In genomic region chr1:174157157-174157806, GRCh38 we compare ENCODE assay signal across 12 cellular contexts. TPM values are rescaled to one million over a fixed set of nuclear protein-coding genes. Genes with fewer than 3 reads are reported as not detected.
DNase-seq lines count a peak whose midpoint lies in the region; ATAC-seq and TF ChIP-seq lines count a peak whose summit lies in the region.
"Had no signal": no experiment of that assay in that cellular context is flagged by ENCODE, and none has a peak within 500 bp of the region (broad histone marks: within the 10 kb centered on the region; RNA-seq: fewer than 3 reads in every experiment).

No MANE protein-coding gene starts in this region.

- no peaks in the 10 kb centered on the region for H3K36me3 ChIP-seq in Caco-2 (ENCODE audit: control insufficient read depth, insufficient read depth, low read length)
- H3K36me3 ChIP-seq: right lobe of liver had no signal

- H3K4me1 Mint-ChIP-seq in Caco-2 (ENCODE audit: low read depth, unreplicated experiment) = peaks cover 22% of the 10 kb centered on the region
- peaks cover 37% of the 10 kb centered on the region for H3K4me1 Mint-ChIP-seq in activated T-helper 17 cell treated with anti-CD3 and anti-CD28 coated beads, Interleukin-2, amount 50 U/mL, for 72 hours

- POLR2A ChIA-PET in Caco-2 (lab: Charles Lee) (no interaction called here), HEK293T (lab: Yijun Ruan, JAX) (no interaction called here)

- DNase-seq in Caco-2 (no peak), SKM-1 (lab: John Stamatoyannopoulos, UW; ENCODE audit: unreplicated experiment) (no peak), inferior parietal cortex (ENCODE audit: extremely low spot score) (no peak), HEK293T (ENCODE audit: extremely low spot score) (no peak), ACHN (no peak)
- DNase-seq: activated CD8-positive, alpha-beta memory T cell treated with anti-CD3 and anti-CD28 coated beads for 24 hours; DND-41; MV-4-11; right lobe of liver had no signal

- H3K36me3 Mint-ChIP-seq in Caco-2 (ENCODE audit: insufficient read depth, unreplicated experiment) = no peaks in the 10 kb centered on the region
- peaks cover 24% of the 10 kb centered on the region for H3K36me3 Mint-ChIP-seq in activated T-helper 17 cell treated with anti-CD3 and anti-CD28 coated beads, Interleukin-2, amount 50 U/mL, for 72 hours (ENCODE audit: low read depth)

- TF ChIP-seq CTCF in Caco-2 (IDR thresholded peaks at IDR 0.05; ENCODE audit: insufficient read depth in 1 of 2, low read depth in 1 of 2, low read length in 1 of 2, severe bottlenecking in 1 of 2, unreplicated experiment in 1 of 2) = no peak

- peaks cover 8% of the 10 kb centered on the region; the same call in 1 of the 2 replicates for H3K4me1 ChIP-seq in Caco-2

- no peaks in the 10 kb centered on the region for H3K27me3 ChIP-seq in Caco-2 (replicated peaks; ENCODE audit: control insufficient read depth, insufficient read depth, low read length)
- H3K27me3 ChIP-seq: right lobe of liver had no signal

- peak; percentile 32 for ATAC-seq in GM19328 (IDR thresholded peaks at IDR 0.05; ENCODE audit: unreplicated experiment)
- ATAC-seq in HG03103 (IDR thresholded peaks at IDR 0.05; ENCODE audit: low read depth, unreplicated experiment) = peak; percentile 38
- ATAC-seq in activated T-helper 17 cell treated with anti-CD3 and anti-CD28 coated beads, Interleukin-2, amount 50 U/mL, for 72 hours (replicated peaks) = peak; percentile 48
- ATAC-seq: right lobe of liver had no signal

- no peaks in the 10 kb centered on the region for H3K27me3 Mint-ChIP-seq in Caco-2 (ENCODE audit: insufficient read depth, unreplicated experiment)
- H3K27me3 Mint-ChIP-seq in activated T-helper 17 cell treated with anti-CD3 and anti-CD28 coated beads, Interleukin-2, amount 50 U/mL, for 72 hours = no peaks in the 10 kb centered on the region

- no peak overlapping the region for H3K27ac Mint-ChIP-seq in Caco-2 (ENCODE audit: unreplicated experiment)
- peak overlapping the region; percentile 98 for H3K27ac Mint-ChIP-seq in activated T-helper 17 cell treated with anti-CD3 and anti-CD28 coated beads, Interleukin-2, amount 50 U/mL, for 72 hours

- H3K9me3 Mint-ChIP-seq in Caco-2 (ENCODE audit: unreplicated experiment) = no peaks in the 10 kb centered on the region
- no peaks in the 10 kb centered on the region for H3K9me3 Mint-ChIP-seq in activated T-helper 17 cell treated with anti-CD3 and anti-CD28 coated beads, Interleukin-2, amount 50 U/mL, for 72 hours

- H3K9me3 ChIP-seq in Caco-2 = no peaks in the 10 kb centered on the region
- H3K9me3 ChIP-seq: right lobe of liver had no signal

- in situ Hi-C loops in ACHN (cut with HindIII; ENCODE audit: low pct_ligation_motif_present, low pct_unique_long_range_greater_than_20kb, low sequenced_read_pairs) = no loop called here

- intact Hi-C loops in Caco-2 (cut with micrococcal nuclease; ENCODE audit: unreplicated experiment) = loop anchor here (5.0 kb wide), 3 partner anchors 60 to 290 kb away; partner anchors contain the start of genes GAS5 and ZBTB37

- CTCF ChIA-PET in Caco-2 (lab: Charles Lee) (no interaction called here), HEK293T (lab: Yijun Ruan, JAX) (no interaction called here)

- H3K4me3 Mint-ChIP-seq in Caco-2 (ENCODE audit: unreplicated experiment) = peak overlapping the region; percentile 87
- peak overlapping the region; percentile 97 for H3K4me3 Mint-ChIP-seq in activated T-helper 17 cell treated with anti-CD3 and anti-CD28 coated beads, Interleukin-2, amount 50 U/mL, for 72 hours

- no peak overlapping the region for H3K4me3 ChIP-seq in Caco-2 (ENCODE audit: low read depth, low read length)
- H3K4me3 ChIP-seq: right lobe of liver had no signal

- BruUV-seq in Caco-2 (replicated peaks; lab: Mats Ljungman, UMichigan) = no TSS peak

TF ChIP-seq in HEK293T, 16 proteins besides CTCF, POLR2A, EP300 and RAD21:
- TF ChIP-seq SP1 (IDR thresholded peaks at IDR 0.05) = no peak
- TF ChIP-seq L3MBTL2 (conservative IDR thresholded peaks at IDR 0.05) = no peak
- no peak for TF ChIP-seq NFRKB (IDR thresholded peaks at IDR 0.05)
- TF ChIP-seq ELF4 (IDR thresholded peaks at IDR 0.05) = no peak
- TF ChIP-seq PKNOX1 (IDR thresholded peaks at IDR 0.05) = no peak
- TF ChIP-seq TARDBP (IDR thresholded peaks at IDR 0.05) = no peak
- TF ChIP-seq FOXA1 (IDR thresholded peaks at IDR 0.05) = no peak
- TF ChIP-seq FOXK2 (IDR thresholded peaks at IDR 0.05) = no peak
- TF ChIP-seq CTBP1 (IDR thresholded peaks at IDR 0.05; ENCODE audit: borderline replicate concordance) = no peak
- TF ChIP-seq ARNT (IDR thresholded peaks at IDR 0.05) = no peak
- no peak for TF ChIP-seq FOXM1 (IDR thresholded peaks at IDR 0.05; ENCODE audit: borderline replicate concordance)
- no peak for TF ChIP-seq HDGF (IDR thresholded peaks at IDR 0.05; ENCODE audit: borderline replicate concordance)

RNA-seq across cellular contexts. Expression of gene RABGAP1L, which starts 2.0 kb away (rescaled TPM):
- 20.3 and 20.4 TPM in 2 replicates for total RNA-seq in Caco-2 (2022)
- total RNA-seq in activated T-helper 17 cell treated with anti-CD3 and anti-CD28 coated beads, Interleukin-2, amount 50 U/mL, for 72 hours = 10 to 100 TPM; 38.4 to 54.1 TPM
